Comparison of ENCODE assay signal across 16 cellular contexts in the genomic region with DNA sequence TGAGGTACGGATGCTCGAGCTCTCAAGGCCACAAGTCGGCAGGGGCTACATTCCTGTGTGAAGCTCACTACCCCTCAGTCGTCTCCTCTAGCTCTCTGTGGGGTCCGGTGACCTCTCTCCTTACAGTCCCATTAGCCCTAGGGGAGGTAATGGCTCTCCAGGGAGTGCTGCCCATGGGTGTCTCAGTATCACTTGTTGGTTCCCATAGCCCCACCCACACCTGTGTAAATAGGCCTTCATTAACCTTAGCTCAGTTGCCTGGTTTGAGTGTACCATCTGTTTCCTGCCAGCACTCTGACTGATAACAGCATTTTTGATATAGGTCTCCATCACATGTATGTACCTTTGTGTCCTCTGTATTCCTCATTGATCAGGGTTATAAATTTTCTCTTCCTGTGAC.
DNase-seq lines count a peak whose midpoint lies in the region; ATAC-seq lines count a peak whose summit lies in the region.
"Had no signal": no experiment of that assay in that cellular context is flagged by ENCODE, and none has a peak within 500 bp of the region (broad histone marks: within the 10 kb centered on the region; RNA-seq: fewer than 3 reads in every experiment).

No MANE protein-coding gene starts in this region.

- no peaks in the 10 kb centered on the region for H3K9me3 Mint-ChIP-seq in stimulated activated effector memory CD8-positive, alpha-beta T cell treated with anti-CD3 and anti-CD28 coated beads, Interleukin-12 subunit alpha, Interleukin-12 subunit beta, amount 100 ng/mL, for 72 hours
- H3K9me3 Mint-ChIP-seq: HFFc6; T-helper 1 cell treated with Interleukin-12 subunit alpha and Interleukin-12 subunit beta and Interleukin-4 antibody, amounts not matched to agents 30 μg/mL and 1 μg/mL, for 36 hours had no signal

- no peak overlapping the region for H3K4me3 Mint-ChIP-seq in stimulated activated effector memory CD8-positive, alpha-beta T cell treated with anti-CD3 and anti-CD28 coated beads, Interleukin-12 subunit alpha, Interleukin-12 subunit beta, amount 100 ng/mL, for 72 hours
- H3K4me3 Mint-ChIP-seq: HFFc6; T-helper 1 cell treated with Interleukin-12 subunit alpha and Interleukin-12 subunit beta and Interleukin-4 antibody, amounts not matched to agents 30 μg/mL and 1 μg/mL, for 36 hours had no signal

- H3K4me1 Mint-ChIP-seq in stimulated activated effector memory CD8-positive, alpha-beta T cell treated with anti-CD3 and anti-CD28 coated beads, Interleukin-12 subunit alpha, Interleukin-12 subunit beta, amount 100 ng/mL, for 72 hours, result no peaks in the 10 kb centered on the region

- no peaks in the 10 kb centered on the region for H3K36me3 Mint-ChIP-seq in stimulated activated effector memory CD8-positive, alpha-beta T cell treated with anti-CD3 and anti-CD28 coated beads, Interleukin-12 subunit alpha, Interleukin-12 subunit beta, amount 100 ng/mL, for 72 hours

- H3K27ac Mint-ChIP-seq in stimulated activated effector memory CD8-positive, alpha-beta T cell treated with anti-CD3 and anti-CD28 coated beads, Interleukin-12 subunit alpha, Interleukin-12 subunit beta, amount 100 ng/mL, for 72 hours, result no peak overlapping the region
- H3K27ac Mint-ChIP-seq: HFFc6; T-helper 1 cell treated with Interleukin-12 subunit alpha and Interleukin-12 subunit beta and Interleukin-4 antibody, amounts not matched to agents 30 μg/mL and 1 μg/mL, for 36 hours had no signal

- peak; percentile 39 for ATAC-seq in stimulated activated effector memory CD8-positive, alpha-beta T cell treated with anti-CD3 and anti-CD28 coated beads, Interleukin-12 subunit alpha, Interleukin-12 subunit beta, amount 100 ng/mL, for 72 hours
- ATAC-seq: Right ventricle myocardium inferior, SK-N-SH treated with all-trans-retinoic acid at 6 μM for 48 hours had no signal

- DNase-seq in NCI-H1436 (lab: John Stamatoyannopoulos, UW) (peak; percentile 10), NCI-H1436 treated with DMSO at 0.1 percent for 48 hours (lab: John Stamatoyannopoulos, UW) (no peak), NCI-H2171 (lab: John Stamatoyannopoulos, UW) (peak; percentile 29), SHP77 (lab: John Stamatoyannopoulos, UW) (peak; percentile 27 to 42), SKM-1 (lab: John Stamatoyannopoulos, UW; ENCODE audit: unreplicated experiment) (no peak), occipital lobe (lab: John Stamatoyannopoulos, UW) (no peak)
- no peak for DNase-seq in stimulated activated effector memory CD8-positive, alpha-beta T cell treated with anti-CD3 and anti-CD28 coated beads, Interleukin-12 subunit alpha, Interleukin-12 subunit beta, amount 100 ng/mL, for 72 hours (ENCODE audit: low spot score in 2 of 2)
- DNase-seq in stimulated activated CD4-positive, alpha-beta T cell treated with anti-CD3 and anti-CD28 coated beads, Interleukin-15, amount 100 ng/mL, for 24 hours, result no peak
- DNase-seq: GOT3, HFFc6, MG63, NCI-H1105 treated with DMSO at 0.1 percent for 48 hours, NCI-H524 treated with DMSO at 0.1 percent for 48 hours had no signal

Comparison
In these comparisons a context has a peak if more than half of its experiments do, and no peak if none do; other contexts are left out.
1. DNase-seq: peak in NCI-H1436 (single experiment), NCI-H2171 (single experiment) and SHP77 (2 of 2); none in NCI-H1436 treated with DMSO at 0.1 percent for 48 hours (single experiment), stimulated activated effector memory CD8-positive, alpha-beta T cell treated with anti-CD3 and anti-CD28 coated beads, Interleukin-12 subunit alpha, Interleukin-12 subunit beta, amount 100 ng/mL, for 72 hours (0 of 2), stimulated activated CD4-positive, alpha-beta T cell treated with anti-CD3 and anti-CD28 coated beads, Interleukin-15, amount 100 ng/mL, for 24 hours (single experiment), SKM-1 (single experiment) and occipital lobe (single experiment).